Comparison of ENCODE assay signal across 9 cellular contexts in genomic region chr17:83203073-83203471, GRCh38.
DNase-seq lines count a peak whose midpoint lies in the region; ATAC-seq and TF ChIP-seq lines count a peak whose summit lies in the region.
"Had no signal": no experiment of that assay in that cellular context is flagged by ENCODE, and none has a peak within 500 bp of the region (broad histone marks: within the 10 kb centered on the region; RNA-seq: fewer than 3 reads in every experiment).

No MANE protein-coding gene starts in this region.

- H3K4me3 ChIP-seq in BE2C (ENCODE audit: low read depth, low read length) (no peak overlapping the region), Peyer's patch (no peak overlapping the region), osteoblast (ENCODE audit: insufficient read depth, low read length) (no peak overlapping the region)
- H3K4me3 ChIP-seq: neural progenitor cell had no signal

- no peak overlapping the region for H2AFZ ChIP-seq in osteoblast (ENCODE audit: low read length)
- H2AFZ ChIP-seq: neural progenitor cell had no signal

- TF ChIP-seq POLR2A in Peyer's patch (IDR thresholded peaks at IDR 0.05) = no peak

- peak overlapping the region; percentile 54 for H3K4me2 ChIP-seq in osteoblast (ENCODE audit: insufficient read depth, low read length)
- H3K4me2 ChIP-seq: neural progenitor cell had no signal

- peak; percentile 4 for DNase-seq in BE2C
- DNase-seq in Peyer's patch = peak; percentile 16 to 71 (median 54)
- peak; percentile 98 for DNase-seq in fibroblast of gingiva (ENCODE audit: low read depth)
- peak; percentile 98 for DNase-seq in osteoblast (ENCODE audit: insufficient read length, low spot score, missing footprints)
- no peak for DNase-seq in NCI-H1436 (lab: John Stamatoyannopoulos, UW)
- DNase-seq in NCI-H524 treated with DMSO at 0.1 percent for 48 hours (lab: John Stamatoyannopoulos, UW) = no peak
- DNase-seq in LoVo (ENCODE audit: low spot score) = no peak

- H3K36me3 ChIP-seq in BE2C (no peaks in the 10 kb centered on the region), Peyer's patch (no peaks in the 10 kb centered on the region), osteoblast (ENCODE audit: insufficient read depth, low read length) (no peaks in the 10 kb centered on the region)
- H3K36me3 ChIP-seq: neural progenitor cell had no signal

- peaks cover 2% of the 10 kb centered on the region for H3K79me2 ChIP-seq in osteoblast (ENCODE audit: insufficient read depth, low read length)

- H3K4me1 ChIP-seq in BE2C (no peaks in the 10 kb centered on the region), Peyer's patch (peaks cover 0 to 23% (median 17%) of the 10 kb centered on the region in 4 donors), osteoblast (ENCODE audit: insufficient read depth, low read length) (peaks cover 61% of the 10 kb centered on the region)
- H3K4me1 ChIP-seq: neural progenitor cell had no signal

- ATAC-seq in GM18861 (IDR thresholded peaks at IDR 0.05; ENCODE audit: unreplicated experiment) = no peak

- H3K27me3 ChIP-seq in BE2C (no peaks in the 10 kb centered on the region), Peyer's patch (no peaks in the 10 kb centered on the region), osteoblast (ENCODE audit: insufficient read depth, low read length) (no peaks in the 10 kb centered on the region)
- H3K27me3 ChIP-seq: neural progenitor cell had no signal

- H3K9me3 ChIP-seq in BE2C (peaks cover 5% of the 10 kb centered on the region; the same call in 1 of the 2 replicates), Peyer's patch (no peaks in the 10 kb centered on the region), osteoblast (ENCODE audit: low read depth, low read length) (no peaks in the 10 kb centered on the region)

- H4K20me1 ChIP-seq in osteoblast (ENCODE audit: insufficient read depth, low read length) = no peaks in the 10 kb centered on the region

- H3K27ac ChIP-seq in Peyer's patch (peak overlapping the region; percentile 22 to 54 (median 34)), osteoblast (ENCODE audit: low read depth, low read length) (peak overlapping the region; percentile 97)
- H3K27ac ChIP-seq: neural progenitor cell had no signal

- TF ChIP-seq CTCF in BE2C (IDR thresholded peaks at IDR 0.05; ENCODE audit: low read depth, low read length) (no peak), Peyer's patch (IDR thresholded peaks at IDR 0.05) (no peak), osteoblast (IDR thresholded peaks at IDR 0.05; ENCODE audit: extremely low read depth, low read depth, low read length) (no peak)

Comparison
In these comparisons a context has a peak if more than half of its experiments do, and no peak if none do; other contexts are left out.
1. DNase-seq: peak in BE2C (single experiment), Peyer's patch (3 of 3), fibroblast of gingiva (single experiment) and osteoblast (single experiment); none in NCI-H1436 (single experiment), NCI-H524 treated with DMSO at 0.1 percent for 48 hours (single experiment) and LoVo (single experiment).